ENCODE assay signal across 11 cellular contexts in genomic region chr17:50689956-50690886, GRCh38. TPM values are rescaled to one million over a fixed set of nuclear protein-coding genes. Genes with fewer than 3 reads are reported as not detected.
A peak's percentile ranks its signal among the peaks of the same experiment; 100 is the strongest.
DNase-seq lines count a peak whose midpoint lies in the region; ATAC-seq and TF ChIP-seq lines count a peak whose summit lies in the region.
"Had no signal": no experiment of that assay in that cellular context is flagged by ENCODE, and none has a peak within 500 bp of the region (broad histone marks: within the 10 kb centered on the region; RNA-seq: fewer than 3 reads in every experiment).

No MANE protein-coding gene starts in this region.

- CTCF ChIA-PET in Panc1 (lab: Charles Lee) = no interaction called here

- no peak overlapping the region for H3K4me3 Mint-ChIP-seq in chondrocyte (ENCODE audit: unreplicated experiment)
- H3K4me3 Mint-ChIP-seq in T-helper 17 cell = no peak overlapping the region
- H3K4me3 Mint-ChIP-seq: stimulated activated naive B cell treated with anti-CD40 and anti-IgM and Interleukin-4, amounts not matched to agents 10 μg/mL and 1 μg/mL and 100 μg/mL, for 72 hours had no signal

- H3K27ac Mint-ChIP-seq in chondrocyte (ENCODE audit: unreplicated experiment) (no peak overlapping the region), T-helper 17 cell (no peak overlapping the region)
- H3K27ac Mint-ChIP-seq: stimulated activated naive B cell treated with anti-CD40 and anti-IgM and Interleukin-4, amounts not matched to agents 10 μg/mL and 1 μg/mL and 100 μg/mL, for 72 hours had no signal

- intact Hi-C loops in Panc1 (cut with micrococcal nuclease; ENCODE audit: unreplicated experiment) = loop anchor here (5.0 kb wide), 1 partner anchor 208 kb away; no protein-coding TSS in a partner anchor
- intact Hi-C loops in testis (cut with DNase I; ENCODE audit: low total_unique reads) = loop anchor here (10.0 kb wide), 1 partner anchor 55 kb away; the partner anchor contains the start of gene ABCC3

- H2BK120ac ChIP-seq in neuronal stem cell (ENCODE audit: low read depth, low read length) = peak overlapping the region; percentile 66

- H3K4me1 Mint-ChIP-seq in chondrocyte (ENCODE audit: low read depth) (peaks cover 44% of the 10 kb centered on the region), T-helper 17 cell (peaks cover 10% of the 10 kb centered on the region)
- H3K4me1 Mint-ChIP-seq: stimulated activated naive B cell treated with anti-CD40 and anti-IgM and Interleukin-4, amounts not matched to agents 10 μg/mL and 1 μg/mL and 100 μg/mL, for 72 hours had no signal

- H3K27me3 ChIP-seq in Panc1 (ENCODE audit: control insufficient read depth, insufficient read depth, low read length) = no peaks in the 10 kb centered on the region
- H3K27me3 ChIP-seq in neuronal stem cell (ENCODE audit: control insufficient read depth in 3 of 3, insufficient read depth in 3 of 3, low read depth in 1 of 3, low read length in 3 of 3) = no peaks in the 10 kb centered on the region
- no peaks in the 10 kb centered on the region for H3K27me3 ChIP-seq in testis
- H3K27me3 ChIP-seq in effector memory CD4-positive, alpha-beta T cell (replicated peaks; ENCODE audit: control insufficient read depth, insufficient read depth, low read length, poor library complexity, severe bottlenecking) = no peaks in the 10 kb centered on the region

- H3K4me1 ChIP-seq in Panc1 (ENCODE audit: control insufficient read depth, insufficient read depth, low read length) (peaks cover 81% of the 10 kb centered on the region), neuronal stem cell (ENCODE audit: control insufficient read depth in 2 of 2, insufficient read depth in 1 of 2, low read depth in 1 of 2, low read length in 2 of 2) (peaks cover 37 to 38% of the 10 kb centered on the region in 2 donors), testis (peaks cover 32% of the 10 kb centered on the region)
- no peaks in the 10 kb centered on the region for H3K4me1 ChIP-seq in effector memory CD4-positive, alpha-beta T cell (ENCODE audit: control insufficient read depth, insufficient read depth, low read length, poor library complexity, severe bottlenecking)

- H3K4me3 ChIP-seq in Panc1 (ENCODE audit: low read depth in 2 of 2, low read length in 2 of 2) (no peak overlapping the region), neuronal stem cell (ENCODE audit: low read length in 2 of 2) (peak overlapping the region in 1 of 2 donors; percentile 42), testis (no peak overlapping the region)
- no peak overlapping the region for H3K4me3 ChIP-seq in effector memory CD4-positive, alpha-beta T cell (ENCODE audit: insufficient read depth, low read depth, low read length, poor library complexity, severe bottlenecking)
- H3K4me3 ChIP-seq: smooth muscle cell had no signal

- no peaks in the 10 kb centered on the region for H3K27me3 Mint-ChIP-seq in chondrocyte (ENCODE audit: low read depth)
- no peaks in the 10 kb centered on the region for H3K27me3 Mint-ChIP-seq in T-helper 17 cell

- H2BK12ac ChIP-seq in neuronal stem cell (ENCODE audit: low read length) = peak overlapping the region; percentile 84

- no peak for TF ChIP-seq POLR2A in testis (IDR thresholded peaks at IDR 0.05)

- peak; percentile 31 for DNase-seq in DMS79 treated with DMSO at 0.1 percent for 48 hours (lab: John Stamatoyannopoulos, UW)
- DNase-seq in Panc1 (ENCODE audit: low read depth, low spot score) = no peak
- peak; percentile 88 for DNase-seq in neuronal stem cell (ENCODE audit: low spot score)
- no peak for DNase-seq in chondrocyte (ENCODE audit: low spot score)
- DNase-seq in T-helper 17 cell = no peak
- DNase-seq in testis = no peak
- DNase-seq in effector memory CD4-positive, alpha-beta T cell = no peak
- DNase-seq: NCI-H774; stimulated activated naive B cell treated with anti-CD40 and anti-IgM and Interleukin-4, amounts not matched to agents 10 μg/mL and 1 μg/mL and 100 μg/mL, for 72 hours had no signal

- peak; percentile 31 for ATAC-seq in Panc1
- peak; percentile 20 for ATAC-seq in esophagus mucosa
- no peak for ATAC-seq in T-helper 17 cell

- peak overlapping the region; percentile 39 for H3K4me2 ChIP-seq in neuronal stem cell (ENCODE audit: insufficient read depth, low read length, poor library complexity, severe bottlenecking)
- H3K4me2 ChIP-seq: smooth muscle cell had no signal

- H3K14ac ChIP-seq in neuronal stem cell (ENCODE audit: low read length) = no peak overlapping the region

- BruUV-seq in Panc1 (replicated peaks; lab: Mats Ljungman, UMichigan) = no TSS peak

- H2BK15ac ChIP-seq in neuronal stem cell (ENCODE audit: low read length) = peak overlapping the region; percentile 40

- no peaks in the 10 kb centered on the region for H3K9me3 Mint-ChIP-seq in chondrocyte (ENCODE audit: low read depth)
- H3K9me3 Mint-ChIP-seq: stimulated activated naive B cell treated with anti-CD40 and anti-IgM and Interleukin-4, amounts not matched to agents 10 μg/mL and 1 μg/mL and 100 μg/mL, for 72 hours had no signal

- in situ Hi-C loops in Panc1 (cut with HindIII; ENCODE audit: low pct_unique_long_range_greater_than_20kb, low sequenced_read_pairs) = no loop called here

- H3K9ac ChIP-seq in neuronal stem cell (ENCODE audit: low read depth, low read length, poor library complexity) = peak overlapping the region; percentile 63

- H4K8ac ChIP-seq in neuronal stem cell (ENCODE audit: low read depth, low read length) = no peak overlapping the region

- TF ChIP-seq CTCF in Panc1 (IDR thresholded peaks at IDR 0.05) (no peak), chondrocyte (IDR thresholded peaks at IDR 0.05) (no peak), testis (IDR thresholded peaks at IDR 0.05) (no peak)

- no peaks in the 10 kb centered on the region for H3K79me1 ChIP-seq in neuronal stem cell (ENCODE audit: low read depth, low read length)

- H3K18ac ChIP-seq in neuronal stem cell (ENCODE audit: low read length) = peak overlapping the region; percentile 93

- H3K23ac ChIP-seq in neuronal stem cell (ENCODE audit: low read depth, low read length, poor library complexity) = no peak overlapping the region

- H2AK5ac ChIP-seq in neuronal stem cell (ENCODE audit: low read depth, low read length) = peak overlapping the region; percentile 60

- peak overlapping the region; percentile 85 for H2AFZ ChIP-seq in neuronal stem cell (ENCODE audit: low read length)

- peak overlapping the region; percentile 35 for H2BK5ac ChIP-seq in neuronal stem cell (ENCODE audit: low read length)

- H3K36me3 ChIP-seq in Panc1 (ENCODE audit: control insufficient read depth, insufficient read depth, low read length) (peaks cover 7% of the 10 kb centered on the region), neuronal stem cell (replicated peaks in 1 of 2; ENCODE audit: control insufficient read depth in 2 of 2, insufficient read depth in 2 of 2, low read length in 2 of 2) (peaks cover 2 to 27% of the 10 kb centered on the region in 2 donors), testis (ENCODE audit: low read depth, missing control alignments) (no peaks in the 10 kb centered on the region)
- peaks cover 17% of the 10 kb centered on the region for H3K36me3 ChIP-seq in effector memory CD4-positive, alpha-beta T cell (ENCODE audit: control insufficient read depth, insufficient read depth, low read length)

- H3K36me3 Mint-ChIP-seq in chondrocyte (ENCODE audit: low read depth) = peaks cover 6% of the 10 kb centered on the region
- no peaks in the 10 kb centered on the region for H3K36me3 Mint-ChIP-seq in T-helper 17 cell (ENCODE audit: low read depth)

- WGBS in neuronal stem cell (ENCODE audit: extremely low coverage in 2 of 2, insufficient read length in 2 of 2, insufficient replicate concordance in 1 of 2), 2 donors = no CpG with 5 or more reads among the region's 19 CpGs
- 57 to 64% methylated on average over 11 to 19 of the region's 19 CpGs for WGBS in testis, 2 donors

- H3K4ac ChIP-seq in neuronal stem cell (ENCODE audit: low read length) = peak overlapping the region; percentile 2

- POLR2A ChIA-PET in Panc1 (lab: Charles Lee) = no interaction called here

- peak overlapping the region; percentile 7 for H4K91ac ChIP-seq in neuronal stem cell (ENCODE audit: low read depth, low read length, poor library complexity)

- H3K27ac ChIP-seq in Panc1 (ENCODE audit: low read length) (peak overlapping the region; percentile 29), neuronal stem cell (replicated peaks; ENCODE audit: low read length) (peak overlapping the region; percentile 99), testis (no peak overlapping the region)
- H3K27ac ChIP-seq in effector memory CD4-positive, alpha-beta T cell (ENCODE audit: insufficient read depth, low read length, poor library complexity, severe bottlenecking) = no peak overlapping the region

- H3K9me3 ChIP-seq in Panc1 (ENCODE audit: control insufficient read depth, insufficient read depth, low read depth, low read length) = no peaks in the 10 kb centered on the region
- H3K9me3 ChIP-seq in neuronal stem cell (replicated peaks in 1 of 2; ENCODE audit: control insufficient read depth in 2 of 2, insufficient read depth in 1 of 2, low read depth in 1 of 2, low read length in 2 of 2) = no peaks in the 10 kb centered on the region
- H3K9me3 ChIP-seq in T-helper 17 cell (ENCODE audit: control insufficient read depth, low read length, poor library complexity, severe bottlenecking) = no peaks in the 10 kb centered on the region
- H3K9me3 ChIP-seq in testis = no peaks in the 10 kb centered on the region
- H3K9me3 ChIP-seq in effector memory CD4-positive, alpha-beta T cell (ENCODE audit: control insufficient read depth, low read length) = no peaks in the 10 kb centered on the region

RNA-seq across cellular contexts. Expression of gene ANKRD40, which starts 17.5 kb away (rescaled TPM):
- total RNA-seq in Panc1 (2021; ENCODE audit: unreplicated experiment) (57.2 TPM), esophagus mucosa (15.9 TPM), chondrocyte (34.6 to 39.4 TPM (median 36.1 TPM) in 3 replicates), T-helper 17 cell (10 to 100 TPM; 24.3 to 25.6 TPM), testis (10 to 100 TPM; 24.3 to 31.7 TPM)
- 28.2 TPM for polyA plus RNA-seq in Panc1 (2012; ENCODE audit: insufficient read length)
- polyA plus RNA-seq in neuronal stem cell (2013, experiment 1 of 2) = 45.4 TPM
- polyA plus RNA-seq in neuronal stem cell (2013, experiment 2 of 2) = 45.9 TPM
- 24.7 TPM for polyA plus RNA-seq in testis (ENCODE audit: insufficient read depth, low read depth, low replicate concordance)

RNA-seq across cellular contexts. Expression of gene LUC7L3, which starts 29.2 kb away (rescaled TPM):
- total RNA-seq in Panc1 (2021; ENCODE audit: unreplicated experiment) = 136 TPM
- 97.6 TPM for polyA plus RNA-seq in Panc1 (2012; ENCODE audit: insufficient read length)
- total RNA-seq in esophagus mucosa = 43.6 TPM
- 430 TPM for polyA plus RNA-seq in neuronal stem cell (2013, experiment 1 of 2)
- 437 TPM for polyA plus RNA-seq in neuronal stem cell (2013, experiment 2 of 2)
- 71.5 to 99.0 TPM (median 73.9 TPM) in 3 replicates for total RNA-seq in chondrocyte
- 100 to 1,000 TPM; 129 to 155 TPM for total RNA-seq in T-helper 17 cell
- total RNA-seq in testis = 100 to 1,000 TPM; 115 to 160 TPM
- 37.4 TPM for polyA plus RNA-seq in testis (ENCODE audit: insufficient read depth, low read depth, low replicate concordance)

RNA-seq across cellular contexts. Expression of gene ABCC3, which starts 55.5 kb away (rescaled TPM):
- 128 TPM for total RNA-seq in Panc1 (2021; ENCODE audit: unreplicated experiment)
- 188 TPM for polyA plus RNA-seq in Panc1 (2012; ENCODE audit: insufficient read length)
- 17.6 TPM for total RNA-seq in esophagus mucosa
- 0.26 TPM for polyA plus RNA-seq in neuronal stem cell (2013, experiment 1 of 2)
- 0.22 TPM for polyA plus RNA-seq in neuronal stem cell (2013, experiment 2 of 2)
- total RNA-seq in chondrocyte = 1.9 to 16.0 TPM (median 2.8 TPM) in 3 replicates
- total RNA-seq in T-helper 17 cell = 10 to 100 TPM in 1 of 2 donors, 1 to 10 TPM in 1; 3.3 to 58.0 TPM
- 10 to 100 TPM in 1 of 2 donors, 1 to 10 TPM in 1; 10.0 to 12.1 TPM for total RNA-seq in testis
- 15.4 TPM for polyA plus RNA-seq in testis (ENCODE audit: insufficient read depth, low read depth, low replicate concordance)

Comparison
In these comparisons a context has a peak if more than half of its experiments do, and no peak if none do; other contexts are left out.
1. DNase-seq: peak in DMS79 treated with DMSO at 0.1 percent for 48 hours (single experiment) and neuronal stem cell (single experiment); none in Panc1 (single experiment), chondrocyte (single experiment), T-helper 17 cell (0 of 3), testis (single experiment) and effector memory CD4-positive, alpha-beta T cell (0 of 3).
2. H3K27ac ChIP-seq: peak in Panc1 (single experiment) and neuronal stem cell (single experiment); none in testis (0 of 2) and effector memory CD4-positive, alpha-beta T cell (single experiment).